In the genomic region with DNA sequence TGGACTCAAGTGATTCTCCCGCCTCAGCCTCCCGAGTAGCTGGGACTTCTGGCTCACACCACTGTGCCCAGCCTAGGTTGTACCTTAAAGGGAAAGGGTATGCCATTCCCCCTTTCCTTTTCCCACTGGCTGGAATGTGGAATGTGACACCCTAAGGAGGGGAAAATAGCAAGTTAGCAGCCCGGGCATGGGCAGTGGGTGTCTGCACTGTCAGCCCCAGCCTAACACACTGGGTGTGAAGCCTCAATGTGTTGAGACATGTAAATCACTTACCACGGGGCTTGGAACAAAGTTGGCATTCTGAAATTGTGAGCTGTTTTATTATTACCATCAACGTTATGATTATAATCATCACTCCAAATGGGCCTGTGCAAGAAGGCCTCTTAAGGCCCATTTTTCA, we compare ENCODE assay signal across 20 cellular contexts.
"Had no signal": no experiment of that assay in that cellular context is flagged by ENCODE, and none has a peak within 500 bp of the region (broad histone marks: within the 10 kb centered on the region; RNA-seq: fewer than 3 reads in every experiment).

No MANE protein-coding gene starts in this region.

- H3K27ac ChIP-seq: hepatocyte, spleen, WERI-Rb-1 had no signal

- H2AFZ ChIP-seq: hepatocyte had no signal

- H3K9me3 ChIP-seq: spleen had no signal

- H3K36me3 ChIP-seq: spleen, WERI-Rb-1 had no signal

- H3K4me3 ChIP-seq: hepatocyte, lung, spleen had no signal

- ATAC-seq: activated CD4-positive, alpha-beta T cell treated with anti-CD3 and anti-CD28 coated beads for 36 hours; activated CD8-positive, alpha-beta memory T cell treated with anti-CD3 and anti-CD28 coated beads, Interleukin-2, amount 10 ng/mL, durations not matched to agents 7 days and 5 days; left colon; stimulated activated memory B cell treated with anti-CD40 and anti-IgM and Interleukin-4, amounts not matched to agents 10 μg/mL and 1 μg/mL and 100 μg/mL, for 72 hours had no signal

- H3K27me3 ChIP-seq: hepatocyte had no signal

- H3K4me2 ChIP-seq: hepatocyte had no signal

- DNase-seq: activated CD4-positive, alpha-beta memory T cell treated with anti-CD3 and anti-CD28 coated beads, Interleukin-2, amount 10 ng/mL, durations not matched to agents 7 days and 5 days; activated CD4-positive, alpha-beta T cell treated with anti-CD3 and anti-CD28 coated beads for 36 hours; activated CD8-positive, alpha-beta memory T cell treated with anti-CD3 and anti-CD28 coated beads, Interleukin-2, amount 10 ng/mL, durations not matched to agents 7 days and 5 days; activated naive CD8-positive, alpha-beta T cell treated with anti-CD3 and anti-CD28 coated beads for 36 hours; amygdala; caudate nucleus; endodermal cell; erythroblast; left colon; midbrain; occipital lobe; right cardiac atrium; spleen; stimulated activated CD4-positive, alpha-beta T cell treated with anti-CD3 and anti-CD28 coated beads, Interleukin-4, amount 100 ng/mL, for 4 hours; SW 1271; T-helper 2 cell; WERI-Rb-1 had no signal

- H3K79me2 ChIP-seq: hepatocyte had no signal
